ENCODE assay signal across 9 cellular contexts in genomic region chr21:14545906-14546480, GRCh38. TPM values are rescaled to one million over a fixed set of nuclear protein-coding genes. Genes with fewer than 3 reads are reported as not detected.
DNase-seq lines count a peak whose midpoint lies in the region; ATAC-seq, FAIRE-seq and TF ChIP-seq lines count a peak whose summit lies in the region.
"Had no signal": no experiment of that assay in that cellular context is flagged by ENCODE, and none has a peak within 500 bp of the region (broad histone marks: within the 10 kb centered on the region; RNA-seq: fewer than 3 reads in every experiment).

SAMSN1 (minus strand) TSS chr21:14546315; CDS start chr21:14546261, 54 bp downstream.

- peaks cover 24% of the 10 kb centered on the region for H3K36me3 Mint-ChIP-seq in T-helper 1 cell treated with Interleukin-12 subunit alpha and Interleukin-12 subunit beta and Interleukin-4 antibody, amounts not matched to agents 30 μg/mL and 1 μg/mL, for 36 hours (ENCODE audit: low read depth)

- no peaks in the 10 kb centered on the region for H3K27me3 ChIP-seq in bronchial epithelial cell (ENCODE audit: control insufficient read depth, insufficient read depth, low read length)
- H3K27me3 ChIP-seq in psoas muscle (ENCODE audit: insufficient read depth in 3 of 3, low read length in 2 of 3), result no peaks in the 10 kb centered on the region
- H3K27me3 ChIP-seq in neuronal stem cell (ENCODE audit: control insufficient read depth in 3 of 3, insufficient read depth in 3 of 3, low read depth in 1 of 3, low read length in 3 of 3), result no peaks in the 10 kb centered on the region
- H3K27me3 ChIP-seq: SJSA1 had no signal

- no peak within 1 kb of the TSS for H3K27ac ChIP-seq in psoas muscle
- H3K27ac ChIP-seq in neuronal stem cell (replicated peaks; ENCODE audit: low read length), result no peak within 1 kb of the TSS
- H3K27ac ChIP-seq: SJSA1 had no signal

- H3K36me3 ChIP-seq in bronchial epithelial cell (ENCODE audit: control insufficient read depth, insufficient read depth, low read length) (no peaks in the 10 kb centered on the region), psoas muscle (ENCODE audit: insufficient read depth in 1 of 2, low read depth in 1 of 2) (no peaks in the 10 kb centered on the region), neuronal stem cell (replicated peaks in 1 of 2; ENCODE audit: control insufficient read depth in 2 of 2, insufficient read depth in 2 of 2, low read length in 2 of 2) (no peaks in the 10 kb centered on the region)
- H3K36me3 ChIP-seq: SJSA1 had no signal

- DNase-seq in bronchial epithelial cell (ENCODE audit: low read depth) (peak; percentile 8), psoas muscle (no peak), NCI-H446 treated with DMSO at 0.1 percent for 48 hours (lab: John Stamatoyannopoulos, UW) (no peak), cerebellar nuclear complex (lab: John Stamatoyannopoulos, UW) (no peak), neuronal stem cell (ENCODE audit: low spot score) (no peak)

- no peak within 1 kb of the TSS for H2AFZ ChIP-seq in neuronal stem cell (ENCODE audit: low read length)

- peaks cover under 1% of the 10 kb centered on the region for H3K9me3 Mint-ChIP-seq in T-helper 1 cell treated with Interleukin-12 subunit alpha and Interleukin-12 subunit beta and Interleukin-4 antibody, amounts not matched to agents 30 μg/mL and 1 μg/mL, for 36 hours

- H4K91ac ChIP-seq in neuronal stem cell (ENCODE audit: low read depth, low read length, poor library complexity), result no peak within 1 kb of the TSS

- no peaks in the 10 kb centered on the region for H3K4me1 ChIP-seq in psoas muscle
- H3K4me1 ChIP-seq in neuronal stem cell (ENCODE audit: control insufficient read depth in 2 of 2, insufficient read depth in 1 of 2, low read depth in 1 of 2, low read length in 2 of 2), result no peaks in the 10 kb centered on the region
- H3K4me1 ChIP-seq: SJSA1 had no signal

- WGBS in psoas muscle, 3 donors, result 79 to 88% (median 86%) methylated on average over 1 of the region's 1 CpG
- WGBS in neuronal stem cell (ENCODE audit: extremely low coverage in 2 of 2, insufficient read length in 2 of 2, insufficient replicate concordance in 1 of 2), 2 donors, result no CpG with 5 or more reads among the region's 1 CpG

- intact Hi-C loops in psoas muscle (cut with DNase I), result no loop called here

- H2BK5ac ChIP-seq in neuronal stem cell (ENCODE audit: low read length), result no peak within 1 kb of the TSS

- no peak within 1 kb of the TSS for H4K8ac ChIP-seq in neuronal stem cell (ENCODE audit: low read depth, low read length)

- no peak within 1 kb of the TSS for H3K4ac ChIP-seq in neuronal stem cell (ENCODE audit: low read length)

- H3K27me3 Mint-ChIP-seq in T-helper 1 cell treated with Interleukin-12 subunit alpha and Interleukin-12 subunit beta and Interleukin-4 antibody, amounts not matched to agents 30 μg/mL and 1 μg/mL, for 36 hours (ENCODE audit: low read depth), result no peaks in the 10 kb centered on the region

- no peak within 1 kb of the TSS for H3K18ac ChIP-seq in neuronal stem cell (ENCODE audit: low read length)

- H3K23ac ChIP-seq in neuronal stem cell (ENCODE audit: low read depth, low read length, poor library complexity), result no peak within 1 kb of the TSS

- H2BK12ac ChIP-seq in neuronal stem cell (ENCODE audit: low read length), result no peak within 1 kb of the TSS

- no peak within 1 kb of the TSS for H3K14ac ChIP-seq in neuronal stem cell (ENCODE audit: low read length)

- H3K9me3 ChIP-seq in psoas muscle (no peaks in the 10 kb centered on the region), neuronal stem cell (replicated peaks in 1 of 2; ENCODE audit: control insufficient read depth in 2 of 2, insufficient read depth in 1 of 2, low read depth in 1 of 2, low read length in 2 of 2) (no peaks in the 10 kb centered on the region)
- H3K9me3 ChIP-seq: SJSA1 had no signal

- no peak within 1 kb of the TSS for H2BK15ac ChIP-seq in neuronal stem cell (ENCODE audit: low read length)

- ATAC-seq in GM19025 (IDR thresholded peaks at IDR 0.05; ENCODE audit: low read depth, unreplicated experiment), result peak; percentile 79
- peak; percentile 86 for ATAC-seq in HG03066 (IDR thresholded peaks at IDR 0.05; ENCODE audit: low read depth, unreplicated experiment)
- peak in 1 of 4 donors; percentile 54 for ATAC-seq in psoas muscle

- no peak for TF ChIP-seq CTCF in bronchial epithelial cell (IDR thresholded peaks at IDR 0.05; ENCODE audit: insufficient read depth, low read length, severe bottlenecking)
- TF ChIP-seq CTCF in psoas muscle (IDR thresholded peaks at IDR 0.05), result no peak

- H2BK120ac ChIP-seq in neuronal stem cell (ENCODE audit: low read depth, low read length), result no peak within 1 kb of the TSS

- H3K4me1 Mint-ChIP-seq in T-helper 1 cell treated with Interleukin-12 subunit alpha and Interleukin-12 subunit beta and Interleukin-4 antibody, amounts not matched to agents 30 μg/mL and 1 μg/mL, for 36 hours (ENCODE audit: low read depth), result peaks cover 55% of the 10 kb centered on the region

- H2AK5ac ChIP-seq in neuronal stem cell (ENCODE audit: low read depth, low read length), result no peak within 1 kb of the TSS

- peak within 1 kb of the TSS; percentile 91 for H3K27ac Mint-ChIP-seq in T-helper 1 cell treated with Interleukin-12 subunit alpha and Interleukin-12 subunit beta and Interleukin-4 antibody, amounts not matched to agents 30 μg/mL and 1 μg/mL, for 36 hours

- H3K4me2 ChIP-seq in neuronal stem cell (ENCODE audit: insufficient read depth, low read length, poor library complexity, severe bottlenecking), result no peak within 1 kb of the TSS

- FAIRE-seq in bronchial epithelial cell (lab: Jason Lieb, UNC), result no peak

- H3K4me3 ChIP-seq in bronchial epithelial cell (ENCODE audit: low read depth, low read length), result no peak within 1 kb of the TSS
- peak within 1 kb of the TSS; percentile 38 for H3K4me3 ChIP-seq in psoas muscle
- H3K4me3 ChIP-seq in neuronal stem cell (ENCODE audit: low read length in 2 of 2), result no peak within 1 kb of the TSS
- H3K4me3 ChIP-seq: SJSA1 had no signal

- H3K79me1 ChIP-seq in neuronal stem cell (ENCODE audit: low read depth, low read length), result no peaks in the 10 kb centered on the region

- H3K4me3 Mint-ChIP-seq in T-helper 1 cell treated with Interleukin-12 subunit alpha and Interleukin-12 subunit beta and Interleukin-4 antibody, amounts not matched to agents 30 μg/mL and 1 μg/mL, for 36 hours, result peak within 1 kb of the TSS; percentile 94

- H3K9ac ChIP-seq in neuronal stem cell (ENCODE audit: low read depth, low read length, poor library complexity), result no peak within 1 kb of the TSS

RNA-seq across cellular contexts. Expression of gene SAMSN1, which starts in this region (rescaled TPM):
- total RNA-seq in bronchial epithelial cell (under 0.01 TPM in 1 of 2 replicates, not detected in the other), psoas muscle (1 to 10 TPM in 1 of 4 donors, under 1 TPM in 3; 0.65 to 1.8 (median 0.85) TPM)
- polyA plus RNA-seq in psoas muscle, result under 1 TPM; 0.31 to 0.58 (median 0.53) TPM
- polyA plus RNA-seq in neuronal stem cell (2013, experiment 1 of 2), result not detected
- polyA plus RNA-seq in neuronal stem cell (2013, experiment 2 of 2), result 0.04 TPM
- total RNA-seq: SJSA1 had no signal

Comparison
In these comparisons a context has a peak if more than half of its experiments do, and no peak if none do; other contexts are left out.
1. Peak in DNase-seq in bronchial epithelial cell; RNA of the gene not detected or under 1 TPM.